In genomic region chr2:170582313-170582712, GRCh38 we compare ENCODE assay signal across 20 cellular contexts.
"Had no signal": no experiment of that assay in that cellular context is flagged by ENCODE, and none has a peak within 500 bp of the region (broad histone marks: within the 10 kb centered on the region; RNA-seq: fewer than 3 reads in every experiment).

No MANE protein-coding gene starts in this region.

- H3K4me3 Mint-ChIP-seq: activated CD8-positive, alpha-beta T cell treated with anti-CD3 and anti-CD28 coated beads, Interleukin-2, amount 10 ng/mL, durations not matched to agents 7 days and 5 days; activated naive CD4-positive, alpha-beta T cell treated with anti-CD3 and anti-CD28 coated beads for 36 hours; activated T-cell treated with anti-CD3 and anti-CD28 coated beads, Interleukin-2, amount 50 U/mL, for 24 hours; naive thymus-derived CD4-positive, alpha-beta T cell; stimulated activated naive B cell treated with anti-CD40 and anti-IgM and Interleukin-4, amounts not matched to agents 10 μg/mL and 1 μg/mL and 100 μg/mL, for 72 hours had no signal

- H3K4me1 ChIP-seq: body of pancreas, left ventricle myocardium inferior, spleen, upper lobe of left lung had no signal

- H3K27ac ChIP-seq: body of pancreas, dorsolateral prefrontal cortex, left ventricle myocardium inferior, spleen, thoracic aorta, upper lobe of left lung, VCaP had no signal

- H3K9me3 Mint-ChIP-seq: activated naive CD4-positive, alpha-beta T cell treated with anti-CD3 and anti-CD28 coated beads for 36 hours; activated T-cell treated with anti-CD3 and anti-CD28 coated beads, Interleukin-2, amount 50 U/mL, for 24 hours; activated T-helper 2 cell treated with anti-CD3 and anti-CD28 coated beads, Interferon-gamma antibody, Interleukin-2, Interleukin-4, amounts not matched to agents 10 μg/mL and 5 μg/mL and 100 μg/mL, durations not matched to agents 14 hours and 24 hours and 36 hours; stimulated activated naive B cell treated with anti-CD40 and anti-IgM and Interleukin-4, amounts not matched to agents 10 μg/mL and 1 μg/mL and 100 μg/mL, for 72 hours had no signal

- H3K36me3 ChIP-seq: left ventricle myocardium inferior, spleen, thoracic aorta, upper lobe of left lung had no signal

- H3K27me3 Mint-ChIP-seq: activated T-cell treated with anti-CD3 and anti-CD28 coated beads, Interleukin-2, amount 50 U/mL, for 24 hours had no signal

- H3K4me3 ChIP-seq: body of pancreas, dorsolateral prefrontal cortex, left ventricle myocardium inferior, mucosa of descending colon, spleen, thoracic aorta, upper lobe of left lung had no signal

- H3K4me1 Mint-ChIP-seq: naive thymus-derived CD4-positive, alpha-beta T cell; stimulated activated naive B cell treated with anti-CD40 and anti-IgM and Interleukin-4, amounts not matched to agents 10 μg/mL and 1 μg/mL and 100 μg/mL, for 72 hours had no signal

- H3K36me3 Mint-ChIP-seq: naive thymus-derived CD4-positive, alpha-beta T cell; stimulated activated naive B cell treated with anti-CD40 and anti-IgM and Interleukin-4, amounts not matched to agents 10 μg/mL and 1 μg/mL and 100 μg/mL, for 72 hours had no signal

- H3K9me3 ChIP-seq: body of pancreas, left ventricle myocardium inferior, mucosa of descending colon, spleen, thoracic aorta, upper lobe of left lung had no signal

- DNase-seq: activated CD4-positive, alpha-beta T cell treated with anti-CD3 and anti-CD28 coated beads for 48 hours; activated CD8-positive, alpha-beta T cell treated with anti-CD3 and anti-CD28 coated beads, Interleukin-2, amount 10 ng/mL, durations not matched to agents 7 days and 5 days; activated naive CD4-positive, alpha-beta T cell treated with anti-CD3 and anti-CD28 coated beads for 36 hours; activated T-cell treated with anti-CD3 and anti-CD28 coated beads, Interleukin-2, amount 50 U/mL, for 24 hours; body of pancreas; dorsolateral prefrontal cortex; foreskin melanocyte; glutamatergic neuron; kidney glomerular epithelial cell; left ventricle myocardium inferior; mammary epithelial cell; mucosa of descending colon; naive thymus-derived CD4-positive, alpha-beta T cell; spleen; stimulated activated naive B cell treated with anti-CD40 and anti-IgM and Interleukin-4, amounts not matched to agents 10 μg/mL and 1 μg/mL and 100 μg/mL, for 72 hours; T1000 had no signal

- H3K27ac Mint-ChIP-seq: activated CD8-positive, alpha-beta T cell treated with anti-CD3 and anti-CD28 coated beads, Interleukin-2, amount 10 ng/mL, durations not matched to agents 7 days and 5 days; activated naive CD4-positive, alpha-beta T cell treated with anti-CD3 and anti-CD28 coated beads for 36 hours; activated T-cell treated with anti-CD3 and anti-CD28 coated beads, Interleukin-2, amount 50 U/mL, for 24 hours; activated T-helper 2 cell treated with anti-CD3 and anti-CD28 coated beads, Interferon-gamma antibody, Interleukin-2, Interleukin-4, amounts not matched to agents 10 μg/mL and 5 μg/mL and 100 μg/mL, durations not matched to agents 14 hours and 24 hours and 36 hours; naive thymus-derived CD4-positive, alpha-beta T cell; stimulated activated naive B cell treated with anti-CD40 and anti-IgM and Interleukin-4, amounts not matched to agents 10 μg/mL and 1 μg/mL and 100 μg/mL, for 72 hours had no signal

- H3K27me3 ChIP-seq: body of pancreas, spleen, upper lobe of left lung had no signal
